8 cellular contexts compared by ENCODE assay signal in genomic region chr2:86195055-86195807, GRCh38. TPM values are rescaled to one million over a fixed set of nuclear protein-coding genes. Genes with fewer than 3 reads are reported as not detected.
DNase-seq lines count a peak whose midpoint lies in the region; TF ChIP-seq lines count a peak whose summit lies in the region.

IMMT (minus strand) TSS chr2:86195462; CDS start chr2:86195382, 80 bp downstream.

- peaks cover 9% of the 10 kb centered on the region for H3K23me2 ChIP-seq in H9 (ENCODE audit: insufficient read length, low read depth, low read length, poor library complexity, severe bottlenecking)

- no peak within 1 kb of the TSS for H3T11ph ChIP-seq in H9 (ENCODE audit: low read length)

- H3K27me3 ChIP-seq in H9 (ENCODE audit: insufficient read depth, low read length) (no peaks in the 10 kb centered on the region), MG63 (no peaks in the 10 kb centered on the region), neural progenitor cell (no peaks in the 10 kb centered on the region)

- no peak within 1 kb of the TSS for H4K8ac ChIP-seq in H9 (replicated peaks; ENCODE audit: insufficient read length, low read depth, low read length)

- no peak within 1 kb of the TSS for H3K56ac ChIP-seq in H9 (ENCODE audit: insufficient read length, low read depth, low read length)

- peak within 1 kb of the TSS; percentile 31 for H3K18ac ChIP-seq in H9 (ENCODE audit: insufficient read length, low read depth, low read length)

- H4K20me1 ChIP-seq in H9 (ENCODE audit: control insufficient read depth, insufficient read depth, insufficient read length) = no peaks in the 10 kb centered on the region
- peaks cover 27% of the 10 kb centered on the region for H4K20me1 ChIP-seq in neural progenitor cell (ENCODE audit: low read depth)

- H3K27ac Mint-ChIP-seq in H9 (peak within 1 kb of the TSS; percentile 83 to 97 (median 95)), neural progenitor cell (peak within 1 kb of the TSS; percentile 35)

- no peak within 1 kb of the TSS for H2AK5ac ChIP-seq in H9 (ENCODE audit: insufficient read length, low read length)

- H3K9ac ChIP-seq in H9 (ENCODE audit: extremely low read depth, insufficient read length, low read length) (peak within 1 kb of the TSS; percentile 75), neural progenitor cell (peak within 1 kb of the TSS; percentile 62)

- H3K4me1 Mint-ChIP-seq in H9 = peaks cover 14 to 24% of the 10 kb centered on the region in 2 experiments
- H3K4me1 Mint-ChIP-seq in neural progenitor cell = peaks cover 38% of the 10 kb centered on the region

- H2BK120ac ChIP-seq in H9 (ENCODE audit: low read depth, low read length, poor library complexity, severe bottlenecking) = no peak within 1 kb of the TSS

- H3K9me3 Mint-ChIP-seq in H9 = no peaks in the 10 kb centered on the region
- no peaks in the 10 kb centered on the region for H3K9me3 Mint-ChIP-seq in neural progenitor cell

- H3K36me3 Mint-ChIP-seq in H9 (ENCODE audit: insufficient read depth in 1 of 3, low read depth in 3 of 3) (peaks cover 2 to 12% (median 4%) of the 10 kb centered on the region in 3 experiments; a peak in 6 of 7 replicates), neural progenitor cell (peaks cover 8% of the 10 kb centered on the region)

- no CpG with 5 or more reads among the region's 74 CpGs for whole genome bisulfite sequencing in H9 (ENCODE audit: extremely low coverage, insufficient read length, low lambda C conversion rate)

- H3K4ac ChIP-seq in H9 (ENCODE audit: low read depth, low read length) = no peak within 1 kb of the TSS; the same call in 1 of the 2 replicates

- H3K4me3 Mint-ChIP-seq in H9 (peak within 1 kb of the TSS; percentile 74 to 90), neural progenitor cell (peak within 1 kb of the TSS; percentile 93)

- H3K79me1 ChIP-seq in H9 (ENCODE audit: insufficient read depth, low read depth, low read length, poor library complexity, severe bottlenecking) = peaks cover 3% of the 10 kb centered on the region

- no peak within 1 kb of the TSS for H4K91ac ChIP-seq in H9 (ENCODE audit: insufficient read length, low read depth, low read length)

- H3K4me1 ChIP-seq in H9 (ENCODE audit: insufficient read depth, low read length) = no peaks in the 10 kb centered on the region
- H3K4me1 ChIP-seq in neural progenitor cell = peaks cover 7% of the 10 kb centered on the region

- H3K27me3 Mint-ChIP-seq in H9 (ENCODE audit: low read depth) (no peaks in the 10 kb centered on the region), neural progenitor cell (ENCODE audit: insufficient read depth, low read depth) (peaks cover 4% of the 10 kb centered on the region)

- H3K9me3 ChIP-seq in H9 (ENCODE audit: control insufficient read depth, low read depth, low read length) (no peaks in the 10 kb centered on the region), MG63 (no peaks in the 10 kb centered on the region), neural progenitor cell (ENCODE audit: low read depth) (no peaks in the 10 kb centered on the region)

- H3K27ac ChIP-seq in H9 (ENCODE audit: insufficient read length, low read depth, low read length) (no peak within 1 kb of the TSS), neural progenitor cell (peak within 1 kb of the TSS; percentile 93)

- TF ChIP-seq CTCF in H9 (conservative IDR thresholded peaks at IDR 0.05) (no peak), foreskin fibroblast (IDR thresholded peaks at IDR 0.05; ENCODE audit: low read depth, low read length) (no peak), neural progenitor cell (IDR thresholded peaks at IDR 0.05) (no peak)

- H3K36me3 ChIP-seq in MG63 (peaks cover 23% of the 10 kb centered on the region), neural progenitor cell (no peaks in the 10 kb centered on the region)

- peak; percentile 97 for DNase-seq in ELR (ENCODE audit: low read depth)
- DNase-seq in H9 = peak; percentile 96
- DNase-seq in MG63 = peak; percentile 98
- peak; percentile 83 for DNase-seq in SIG-M5 (lab: John Stamatoyannopoulos, UW)
- peak; percentile 88 for DNase-seq in activated gamma-delta T cell treated with Interleukin-2 at 50 U/mL for 16 hours
- peak; percentile 98 to 99 for DNase-seq in foreskin fibroblast
- DNase-seq in neural progenitor cell (ENCODE audit: low spot score) = peak; percentile 97
- peak; percentile 94 for DNase-seq in stromal cell of bone marrow (ENCODE audit: low read depth)

- no peak within 1 kb of the TSS for H3K23ac ChIP-seq in H9 (ENCODE audit: insufficient read length, low read depth, low read length)

- H2BK12ac ChIP-seq in H9 (ENCODE audit: insufficient read length, low read depth, low read length) = no peak within 1 kb of the TSS

- peak within 1 kb of the TSS; percentile 96 for H3K4me3 ChIP-seq in MG63
- peak within 1 kb of the TSS; percentile 65 to 100 for H3K4me3 ChIP-seq in foreskin fibroblast (ENCODE audit: low read depth in 1 of 2, low read length in 2 of 2)
- peak within 1 kb of the TSS; percentile 86 for H3K4me3 ChIP-seq in neural progenitor cell

- H4K5ac ChIP-seq in H9 (ENCODE audit: insufficient read length, low read depth, low read length) = no peak within 1 kb of the TSS

- peaks cover 30% of the 10 kb centered on the region for H3K79me2 ChIP-seq in H9 (ENCODE audit: insufficient read depth, low read length)
- peaks cover 64% of the 10 kb centered on the region for H3K79me2 ChIP-seq in neural progenitor cell (ENCODE audit: low read depth)

- H2BK20ac ChIP-seq in H9 (ENCODE audit: low read depth, low read length, poor library complexity, severe bottlenecking) = no peak within 1 kb of the TSS

- H3K4me2 ChIP-seq in H9 (ENCODE audit: insufficient read depth, insufficient read length, low read length) = peak within 1 kb of the TSS; percentile 91
- peak within 1 kb of the TSS; percentile 80 for H3K4me2 ChIP-seq in neural progenitor cell

- H2BK5ac ChIP-seq in H9 (ENCODE audit: insufficient read length, low read length) = no peak within 1 kb of the TSS

- peaks cover 28% of the 10 kb centered on the region for H3F3A ChIP-seq in neural progenitor cell (ENCODE audit: low read depth)

- no peak within 1 kb of the TSS for H2AFZ ChIP-seq in H9 (ENCODE audit: low read length)
- H2AFZ ChIP-seq in neural progenitor cell (replicated peaks) = peak within 1 kb of the TSS; percentile 96

- H2BK15ac ChIP-seq in H9 (ENCODE audit: low read depth, low read length) = no peak within 1 kb of the TSS

- peak within 1 kb of the TSS; percentile 71 for H3K14ac ChIP-seq in H9 (ENCODE audit: insufficient read depth, low read length)

RNA-seq across cellular contexts. Expression of gene IMMT, which starts in this region (rescaled TPM):
- 112 and 116 TPM in 2 replicates for total RNA-seq in H9 (2021)
- 54.4 and 57.5 TPM in 2 replicates for total RNA-seq in MG63 (2014; rRNA removed; shearing (Covaris generic); ENCODE audit: low replicate concordance)
- 71.3 and 93.3 TPM in 2 replicates for total RNA-seq in neural progenitor cell (ENCODE audit: low replicate concordance)
